2 cellular contexts compared by ENCODE assay signal in genomic region chr11:61596539-61596938, GRCh38.
TF ChIP-seq lines count a peak whose summit lies in the region.

No MANE protein-coding gene starts in this region.

TF ChIP-seq in HepG2, 621 proteins besides CTCF, POLR2A, EP300 and RAD21:
- TF ChIP-seq ZNF350 (CRISPR knock-in tag; IDR thresholded peaks at IDR 0.05; ENCODE audit: borderline replicate concordance, low read depth) (no peak), ZKSCAN1 (IDR thresholded peaks at IDR 0.05; ENCODE audit: low read length) (peak; percentile 76; the same call in 1 of the 2 replicates)

TF ChIP-seq in H1, 55 proteins besides CTCF, POLR2A, EP300 and RAD21:
- TF ChIP-seq SIX5 (IDR thresholded peaks at IDR 0.05; ENCODE audit: low read depth, low read length) (no peak), CHD1 (IDR thresholded peaks at IDR 0.05; ENCODE audit: low read depth, low read length) (no peak), TAF7 (optimal IDR thresholded peaks at IDR 0.05; ENCODE audit: borderline replicate concordance, low read depth, low read length) (no peak), SP2 (IDR thresholded peaks at IDR 0.05; ENCODE audit: low read length) (no peak), CBX8 (IDR thresholded peaks at IDR 0.05; ENCODE audit: borderline replicate concordance, low read depth, low read length) (no peak), SUZ12 (IDR thresholded peaks at IDR 0.05; ENCODE audit: low read length) (no peak), CHD7 (IDR thresholded peaks at IDR 0.05; ENCODE audit: insufficient replicate concordance, low read length) (no peak), SRF (IDR thresholded peaks at IDR 0.05; ENCODE audit: low read depth, low read length) (no peak), ZNF274 (IDR thresholded peaks at IDR 0.05; ENCODE audit: borderline replicate concordance, extremely low read depth, low read length) (no peak), USF2 (IDR thresholded peaks at IDR 0.05; ENCODE audit: low read length) (no peak), ATF3 (IDR thresholded peaks at IDR 0.05; ENCODE audit: insufficient read depth, low read depth, low read length) (no peak), GTF2F1 (IDR thresholded peaks at IDR 0.05; ENCODE audit: borderline replicate concordance, low read depth, low read length) (no peak), CBX5 (IDR thresholded peaks at IDR 0.05; ENCODE audit: low read depth, low read length) (no peak)
